Comparison of ENCODE assay signal across 23 cellular contexts in the genomic region with DNA sequence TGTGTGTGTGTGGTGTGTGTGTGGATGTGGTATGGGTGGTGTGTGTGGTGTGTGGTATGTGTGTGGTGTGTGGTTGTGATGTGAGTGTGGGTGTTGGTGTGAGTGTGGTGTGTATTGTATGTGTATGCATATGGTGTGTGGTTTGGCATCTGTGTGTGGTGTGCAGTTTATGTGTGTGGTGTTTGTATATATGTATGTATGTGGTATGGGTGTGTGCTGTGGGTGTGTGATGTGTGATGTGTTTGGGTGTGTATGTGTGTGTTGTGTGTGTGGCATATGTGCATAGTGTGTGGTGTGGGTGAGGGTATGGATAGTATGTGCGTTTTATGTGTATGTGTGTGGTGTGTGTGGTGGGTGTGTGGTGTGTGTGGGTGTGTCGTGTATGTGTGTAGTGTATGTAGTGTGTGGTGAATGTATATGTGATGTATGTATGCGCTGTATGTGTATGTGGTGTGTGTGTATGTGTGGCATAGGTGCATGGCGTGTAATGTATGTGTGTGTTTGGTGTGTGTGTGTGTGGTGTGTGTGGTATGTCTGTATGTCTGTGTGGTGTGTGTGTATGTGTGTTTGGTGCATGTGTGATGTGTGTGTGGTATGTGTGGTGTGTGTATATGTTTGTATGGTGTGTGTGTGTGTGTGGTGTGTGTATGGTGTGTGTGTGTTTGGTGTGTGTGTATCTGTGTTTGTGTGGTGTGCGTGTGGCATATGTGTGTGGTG. TPM values are rescaled to one million over a fixed set of nuclear protein-coding genes. Genes with fewer than 3 reads are reported as not detected.
"Had no signal": no experiment of that assay in that cellular context is flagged by ENCODE, and none has a peak within 500 bp of the region (broad histone marks: within the 10 kb centered on the region; RNA-seq: fewer than 3 reads in every experiment).

No MANE protein-coding gene starts in this region.

- H3K27me3 ChIP-seq: heart right ventricle, testis had no signal

- DNase-seq: activated CD4-positive, alpha-beta T cell treated with anti-CD3 and anti-CD28 coated beads for 1 hour; activated CD4-positive, alpha-beta T cell treated with anti-CD3 and anti-CD28 coated beads, Interleukin-2, amount 50 U/mL, for 1 hour; activated CD8-positive, alpha-beta T cell treated with anti-CD3 and anti-CD28 coated beads, Interleukin-2, amount 10 ng/mL, durations not matched to agents 7 days and 5 days; activated naive CD4-positive, alpha-beta T cell treated with anti-CD3 and anti-CD28 coated beads for 36 hours; activated T-cell treated with anti-CD3 and anti-CD28 coated beads, Interleukin-2, amount 50 U/mL, for 4 hours; amygdala; cortex of kidney; erythroblast; foreskin fibroblast; heart right ventricle; islet precursor cell; left cardiac atrium; occipital lobe; small intestine; stimulated activated CD4-positive, alpha-beta T cell treated with anti-CD3 and anti-CD28 coated beads, Interleukin-2, amount 100 ng/mL, for 24 hours; T-cell; testis; WERI-Rb-1 had no signal

- ATAC-seq: activated T-cell treated with anti-CD3 and anti-CD28 coated beads, Interleukin-2, amount 50 U/mL, for 4 hours; sciatic nerve; stimulated activated memory B cell treated with anti-CD40 and anti-IgM and Interleukin-4, amounts not matched to agents 10 μg/mL and 1 μg/mL and 100 μg/mL, for 72 hours; T-cell had no signal

- H3K4me1 ChIP-seq: testis had no signal

- FAIRE-seq: endometrium, small intestine, TTC549 had no signal

- H3K27ac ChIP-seq: heart right ventricle, testis, WERI-Rb-1 had no signal

- H3K4me3 ChIP-seq: heart right ventricle, testis had no signal

- H3K9me3 ChIP-seq: heart right ventricle, testis had no signal

- H3K36me3 ChIP-seq: heart right ventricle, WERI-Rb-1 had no signal

RNA-seq across cellular contexts. Expression of gene EFCAB12, which starts 58.0 kb away (rescaled TPM):
- polyA plus RNA-seq: fibroblast of lung had no signal
